ENCODE assay signal across 9 cellular contexts in genomic region chr4:75698963-75699228, GRCh38. TPM values are rescaled to one million over a fixed set of nuclear protein-coding genes. Genes with fewer than 3 reads are reported as not detected.
DNase-seq lines count a peak whose midpoint lies in the region; ATAC-seq lines count a peak whose summit lies in the region.
"Had no signal": no experiment of that assay in that cellular context is flagged by ENCODE, and none has a peak within 500 bp of the region (broad histone marks: within the 10 kb centered on the region; RNA-seq: fewer than 3 reads in every experiment).

No MANE protein-coding gene starts in this region.

- no peaks in the 10 kb centered on the region for H3K36me3 ChIP-seq in naive thymus-derived CD4-positive, alpha-beta T cell (ENCODE audit: control insufficient read depth in 2 of 3, insufficient read depth in 3 of 3, low read length in 3 of 3)

- H3K4me1 ChIP-seq in naive thymus-derived CD4-positive, alpha-beta T cell (ENCODE audit: control insufficient read depth in 2 of 2, insufficient read depth in 2 of 2, low read length in 2 of 2): peaks cover 14 to 20% of the 10 kb centered on the region in 2 donors

- peak overlapping the region; percentile 4 to 89 (median 67) for H3K27ac Mint-ChIP-seq in naive thymus-derived CD4-positive, alpha-beta T cell

- no peak overlapping the region for H3K4me3 ChIP-seq in naive thymus-derived CD4-positive, alpha-beta T cell (ENCODE audit: low read length)

- H3K27ac ChIP-seq in naive thymus-derived CD4-positive, alpha-beta T cell (ENCODE audit: low read depth, low read length): peak overlapping the region; percentile 30

- CTCF ChIA-PET in naive thymus-derived CD4-positive, alpha-beta T cell (lab: Charles Lee): no interaction called here

- H3K27me3 Mint-ChIP-seq in naive thymus-derived CD4-positive, alpha-beta T cell: no peaks in the 10 kb centered on the region

- H3K36me3 Mint-ChIP-seq in naive thymus-derived CD4-positive, alpha-beta T cell: peaks cover 3 to 14% (median 3%) of the 10 kb centered on the region in 5 donors

- H3K9me3 Mint-ChIP-seq in naive thymus-derived CD4-positive, alpha-beta T cell: peaks cover 0 to 2% (median 0%) of the 10 kb centered on the region in 11 donors

- peak overlapping the region in 7 of 10 donors; percentile 3 to 58 (median 26) for H3K4me3 Mint-ChIP-seq in naive thymus-derived CD4-positive, alpha-beta T cell

- peak; percentile 52 for ATAC-seq in GM18867 (IDR thresholded peaks at IDR 0.05; ENCODE audit: unreplicated experiment)
- peak; percentile 52 for ATAC-seq in GM21717 (IDR thresholded peaks at IDR 0.05; ENCODE audit: unreplicated experiment)
- peak; percentile 45 for ATAC-seq in HG03442 (IDR thresholded peaks at IDR 0.05; ENCODE audit: unreplicated experiment)
- peak; percentile 20 for ATAC-seq in naive thymus-derived CD4-positive, alpha-beta T cell

- intact Hi-C loops in naive thymus-derived CD4-positive, alpha-beta T cell (cut with micrococcal nuclease): loop anchor here (1.0 to 2.0 kb wide), 3 partner anchors 14 to 25 kb away; partner anchors contain the start of gene USO1 (in 1 of the 2)

- H3K27me3 ChIP-seq in naive thymus-derived CD4-positive, alpha-beta T cell (ENCODE audit: control insufficient read depth in 2 of 2, insufficient read depth in 2 of 2, low read length in 2 of 2): no peaks in the 10 kb centered on the region

- no peaks in the 10 kb centered on the region for H3K9me3 ChIP-seq in naive thymus-derived CD4-positive, alpha-beta T cell (ENCODE audit: control insufficient read depth in 2 of 3, low read length in 3 of 3)

- peaks cover 16 to 42% (median 37%) of the 10 kb centered on the region in 7 donors for H3K4me1 Mint-ChIP-seq in naive thymus-derived CD4-positive, alpha-beta T cell

- POLR2A ChIA-PET in naive thymus-derived CD4-positive, alpha-beta T cell (lab: Charles Lee): interaction anchor here (1.7 kb wide), 1 partner anchor 25 kb away, joined by 7 read pairs; the partner anchor contains the start of gene USO1

- no peak for DNase-seq in naive thymus-derived CD4-positive, alpha-beta T cell
- no peak for DNase-seq in OCI-M2 (lab: John Stamatoyannopoulos, UW; ENCODE audit: unreplicated experiment)
- no peak for DNase-seq in NCI-H510A treated with DMSO at 0.1 percent for 48 hours (lab: John Stamatoyannopoulos, UW)
- DNase-seq in cortex of kidney (lab: John Stamatoyannopoulos, UW): no peak
- DNase-seq in SHP77 treated with DMSO at 0.1 percent for 48 hours (lab: John Stamatoyannopoulos, UW): no peak
- DNase-seq: hippocampal formation had no signal

RNA-seq across cellular contexts. Expression of gene USO1, which starts 25.5 kb away (rescaled TPM):
- 10 to 100 TPM; 17.8 to 54.8 (median 35.0) TPM for total RNA-seq in naive thymus-derived CD4-positive, alpha-beta T cell
- 10 to 100 TPM; 23.8 to 27.4 TPM for polyA plus RNA-seq in naive thymus-derived CD4-positive, alpha-beta T cell

RNA-seq across cellular contexts. Expression of gene G3BP2, which starts 25.7 kb away (rescaled TPM):
- 100 to 1,000 TPM; 161 to 299 (median 167) TPM for total RNA-seq in naive thymus-derived CD4-positive, alpha-beta T cell
- 100 to 1,000 TPM; 115 TPM for polyA plus RNA-seq in naive thymus-derived CD4-positive, alpha-beta T cell
